In the genomic region with DNA sequence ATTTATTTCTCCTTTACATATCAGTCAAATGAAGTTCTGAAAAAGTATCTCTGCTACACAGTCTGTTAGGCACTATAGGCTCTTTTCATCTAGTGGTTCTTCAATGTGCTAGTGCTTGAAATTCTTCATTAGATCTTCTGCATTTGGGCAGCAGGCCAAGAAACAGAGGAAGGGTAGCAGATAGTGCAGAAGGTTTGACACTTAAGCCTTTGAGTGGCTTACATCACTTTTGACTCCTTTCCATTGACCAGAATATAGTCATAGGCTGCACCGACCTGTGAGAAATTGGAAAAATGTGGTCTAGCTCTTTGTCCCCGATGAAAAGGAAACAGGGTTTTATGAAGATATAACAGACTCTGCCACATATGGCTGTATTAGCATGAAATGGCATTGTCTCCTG, we compare ENCODE assay signal across 17 cellular contexts.
"Had no signal": no experiment of that assay in that cellular context is flagged by ENCODE, and none has a peak within 500 bp of the region (broad histone marks: within the 10 kb centered on the region; RNA-seq: fewer than 3 reads in every experiment).

No MANE protein-coding gene starts in this region.

- H3K4me1 ChIP-seq: colonic mucosa, gastrocnemius medialis, upper lobe of right lung had no signal

- H3K27me3 ChIP-seq: colonic mucosa, gastrocnemius medialis, heart left ventricle, spleen, upper lobe of right lung had no signal

- H3K27ac Mint-ChIP-seq: activated CD4-positive, alpha-beta T cell treated with anti-CD3 and anti-CD28 coated beads, Interleukin-2, amount 10 ng/mL, durations not matched to agents 7 days and 5 days; stimulated activated naive B cell treated with anti-CD40 and anti-IgM and Interleukin-4, amounts not matched to agents 10 μg/mL and 1 μg/mL and 100 μg/mL, for 72 hours had no signal

- H3K4me1 Mint-ChIP-seq: neural crest cell had no signal

- H3K36me3 ChIP-seq: colonic mucosa, gastrocnemius medialis, heart left ventricle, left ventricle myocardium inferior, spleen, thoracic aorta, upper lobe of right lung had no signal

- H3K4me3 ChIP-seq: colonic mucosa, gastrocnemius medialis, heart left ventricle, left ventricle myocardium inferior, spleen, thoracic aorta, upper lobe of right lung had no signal

- H3K27me3 Mint-ChIP-seq: activated CD4-positive, alpha-beta T cell treated with anti-CD3 and anti-CD28 coated beads, Interleukin-2, amount 10 ng/mL, durations not matched to agents 7 days and 5 days; stimulated activated naive B cell treated with anti-CD40 and anti-IgM and Interleukin-4, amounts not matched to agents 10 μg/mL and 1 μg/mL and 100 μg/mL, for 72 hours had no signal

- H3K27ac ChIP-seq: colonic mucosa, gastrocnemius medialis, heart left ventricle, left ventricle myocardium inferior, spleen, thoracic aorta, upper lobe of right lung had no signal

- H3K9me3 ChIP-seq: colonic mucosa, gastrocnemius medialis, heart left ventricle, left ventricle myocardium inferior, spleen, thoracic aorta, upper lobe of right lung had no signal

- H3K4me3 Mint-ChIP-seq: activated CD4-positive, alpha-beta T cell treated with anti-CD3 and anti-CD28 coated beads, Interleukin-2, amount 10 ng/mL, durations not matched to agents 7 days and 5 days; central memory CD8-positive, alpha-beta T cell; neural crest cell; stimulated activated naive B cell treated with anti-CD40 and anti-IgM and Interleukin-4, amounts not matched to agents 10 μg/mL and 1 μg/mL and 100 μg/mL, for 72 hours had no signal

- DNase-seq: activated CD4-positive, alpha-beta T cell treated with anti-CD3 and anti-CD28 coated beads, Interleukin-2, amount 10 ng/mL, durations not matched to agents 7 days and 5 days; activated CD4-positive, CD25-positive, alpha-beta regulatory T cell; activated CD8-positive, alpha-beta memory T cell treated with anti-CD3 and anti-CD28 coated beads for 24 hours; activated naive CD4-positive, alpha-beta T cell treated with Interleukin-2 at 50 U/mL for 16 hours; anterior cingulate cortex; colonic mucosa; erythroblast; heart left ventricle; left ventricle myocardium inferior; retina; spleen; stimulated activated naive B cell treated with anti-CD40 and anti-IgM and Interleukin-4, amounts not matched to agents 10 μg/mL and 1 μg/mL and 100 μg/mL, for 72 hours; upper lobe of right lung had no signal

- ATAC-seq: gastrocnemius medialis; heart left ventricle; stimulated activated naive B cell treated with anti-CD40 and anti-IgM and Interleukin-4, amounts not matched to agents 10 μg/mL and 1 μg/mL and 100 μg/mL, for 72 hours; upper lobe of right lung had no signal
